Comparison of ENCODE assay signal across 8 cellular contexts in genomic region chr16:4116328-4117249, GRCh38. TPM values are rescaled to one million over a fixed set of nuclear protein-coding genes. Genes with fewer than 3 reads are reported as not detected.
DNase-seq lines count a peak whose midpoint lies in the region; ATAC-seq and TF ChIP-seq lines count a peak whose summit lies in the region.

ADCY9 (minus strand) TSS chr16:4116442; CDS start chr16:4115442, 1,000 bp downstream.

- peak; percentile 86 for DNase-seq in Daoy (ENCODE audit: low read depth)
- peak; percentile 70 to 87 for DNase-seq in HAP-1 (ENCODE audit: low spot score in 2 of 2)
- DNase-seq in NCI-H1105 treated with DMSO at 0.1 percent for 48 hours (lab: John Stamatoyannopoulos, UW): peak; percentile 47
- DNase-seq in activated CD4-positive, CD25-positive, alpha-beta regulatory T cell treated with anti-CD3 and anti-CD28 coated beads, Interleukin-2, amount 50 U/mL, for 72 hours: peak; percentile 81
- DNase-seq in central memory CD8-positive, alpha-beta T cell (ENCODE audit: low spot score in 2 of 2): peak; percentile 44 to 58
- DNase-seq in islet precursor cell: peak; percentile 87
- DNase-seq in spleen: peak; percentile 94

- H3K9me3 ChIP-seq in HAP-1: 0 out of 2 replicates have a peak, but pooled peaks cover 2% of the 10 kb centered on the region
- no peaks in the 10 kb centered on the region for H3K9me3 ChIP-seq in spleen

- H3K4me1 Mint-ChIP-seq in central memory CD8-positive, alpha-beta T cell: peaks cover 40% of the 10 kb centered on the region

- in situ Hi-C loops in HAP-1 (cut with MboI; ENCODE audit: low sequenced_read_pairs): no loop called here

- 3 to 8% (median 4%) methylated on average over 32 to 104 of the region's 104 CpGs for WGBS in spleen, 5 donors

- H3K4me1 ChIP-seq in HAP-1: peaks cover 25% of the 10 kb centered on the region
- H3K4me1 ChIP-seq in spleen: peaks cover 17 to 51% (median 46%) of the 10 kb centered on the region in 6 donors

- peaks cover 8% of the 10 kb centered on the region for H3K36me3 ChIP-seq in HAP-1 (replicated peaks)
- H3K36me3 ChIP-seq in spleen: no peaks in the 10 kb centered on the region

- H3K36me3 Mint-ChIP-seq in central memory CD8-positive, alpha-beta T cell (ENCODE audit: insufficient read depth): peaks cover 13% of the 10 kb centered on the region

- no peaks in the 10 kb centered on the region for H3K9me3 Mint-ChIP-seq in central memory CD8-positive, alpha-beta T cell

- no peaks in the 10 kb centered on the region for H3K27me3 Mint-ChIP-seq in central memory CD8-positive, alpha-beta T cell

- peak; percentile 58 for ATAC-seq in central memory CD8-positive, alpha-beta T cell (replicated peaks; ENCODE audit: extremely low read depth, poor library complexity, severe bottlenecking)
- no peak for ATAC-seq in HG02938 (IDR thresholded peaks at IDR 0.05; ENCODE audit: unreplicated experiment)

- no peak for TF ChIP-seq POLR2A in spleen (IDR thresholded peaks at IDR 0.05)

- peak within 1 kb of the TSS; percentile 57 for H3K27ac Mint-ChIP-seq in central memory CD8-positive, alpha-beta T cell (ENCODE audit: low read depth)

- H3K27me3 ChIP-seq in HAP-1 (ENCODE audit: low read depth): no peaks in the 10 kb centered on the region
- peaks cover 0 to 9% (median 0%) of the 10 kb centered on the region in 7 donors for H3K27me3 ChIP-seq in spleen (replicated peaks in 1 of 7)

- H3K4me3 ChIP-seq in HAP-1 (peak within 1 kb of the TSS; percentile 55), spleen (peak within 1 kb of the TSS; percentile 62 to 86 (median 66))

- intact Hi-C loops in spleen (cut with DNase I; ENCODE audit: low total_unique reads): no loop called here

- peak within 1 kb of the TSS; percentile 85 for H3K4me3 Mint-ChIP-seq in central memory CD8-positive, alpha-beta T cell

- TF ChIP-seq CTCF in spleen (IDR thresholded peaks at IDR 0.05 in 8 of 11, conservative IDR thresholded peaks at IDR 0.05 in 3 of 11): no peak

- H3K27ac ChIP-seq in spleen: peak within 1 kb of the TSS; percentile 15 to 81 (median 74)

RNA-seq across cellular contexts. Expression of gene ADCY9, which starts in this region (rescaled TPM):
- total RNA-seq in Daoy (2014; rRNA removed; shearing (Covaris generic)): 2.7 and 5.5 TPM in 2 replicates
- total RNA-seq in spleen: 10 to 100 TPM in 5 of 7 donors, 1 to 10 TPM in 2; 8.3 to 23.0 (median 14.9) TPM
- polyA plus RNA-seq in spleen: 1 to 10 TPM in 2 of 3 donors, under 1 TPM in 1; 0.70 to 2.9 (median 1.2) TPM
